Comparison of ENCODE assay signal across 22 cellular contexts in genomic region chr4:54495641-54496040, GRCh38.
"Had no signal": no experiment of that assay in that cellular context is flagged by ENCODE, and none has a peak within 500 bp of the region (broad histone marks: within the 10 kb centered on the region; RNA-seq: fewer than 3 reads in every experiment).

No MANE protein-coding gene starts in this region.

- ATAC-seq: Right ventricle myocardium inferior, SK-N-SH treated with all-trans-retinoic acid at 6 μM for 48 hours had no signal

- H3K27ac ChIP-seq: PC-9, Peyer's patch, SJCRH30 had no signal

- H3K36me3 ChIP-seq: MG63, Peyer's patch, SJCRH30 had no signal

- H3K4me1 ChIP-seq: Peyer's patch, SJCRH30 had no signal

- H3K4me3 ChIP-seq: MG63, PC-9, Peyer's patch, SJCRH30 had no signal

- H3K4me2 ChIP-seq: PC-9 had no signal

- H3K9me3 ChIP-seq: MG63, Peyer's patch, SJCRH30 had no signal

- H2AFZ ChIP-seq: PC-9 had no signal

- H3K27me3 ChIP-seq: MG63, Peyer's patch had no signal

- DNase-seq: KBM-7, NCI-H1092, NCI-H1105 treated with DMSO at 0.1 percent for 48 hours, NCI-H1417 treated with DMSO at 0.1 percent for 48 hours, NCI-H146, NCI-H1694 treated with DMSO at 0.1 percent for 48 hours, NCI-H1930, NCI-H2081 treated with DMSO at 0.1 percent for 48 hours, NCI-H2171, NCI-H226, NCI-H446, NCI-H510A, NCI-H524 treated with DMSO at 0.1 percent for 48 hours, NCI-H69, NCI-H774, Peyer's patch, SHP77 treated with DMSO at 0.1 percent for 48 hours, SJCRH30 had no signal
